ENCODE assay signal across 16 cellular contexts in genomic region chr9:83584995-83585394, GRCh38. TPM values are rescaled to one million over a fixed set of nuclear protein-coding genes. Genes with fewer than 3 reads are reported as not detected.
DNase-seq lines count a peak whose midpoint lies in the region; FAIRE-seq and TF ChIP-seq lines count a peak whose summit lies in the region.
"Had no signal": no experiment of that assay in that cellular context is flagged by ENCODE, and none has a peak within 500 bp of the region (broad histone marks: within the 10 kb centered on the region; RNA-seq: fewer than 3 reads in every experiment).

No MANE protein-coding gene starts in this region.

- no peak overlapping the region for H2BK12ac ChIP-seq in H9 (ENCODE audit: insufficient read length, low read depth, low read length)

- no peak overlapping the region for H4K8ac ChIP-seq in H9 (replicated peaks; ENCODE audit: insufficient read length, low read depth, low read length)

- no peak overlapping the region for H4K91ac ChIP-seq in H9 (ENCODE audit: insufficient read length, low read depth, low read length)

- no peaks in the 10 kb centered on the region for H3K79me2 ChIP-seq in H9 (ENCODE audit: insufficient read depth, low read length)

- no peak overlapping the region for H2BK120ac ChIP-seq in H9 (ENCODE audit: low read depth, low read length, poor library complexity, severe bottlenecking)

- peak overlapping the region in 2 of 3 experiments; percentile 20 to 69; a peak in 3 of 7 replicates for H3K27ac Mint-ChIP-seq in H9
- H3K27ac Mint-ChIP-seq: IgD-negative memory B cell had no signal

- no peaks in the 10 kb centered on the region for H3K27me3 ChIP-seq in H9 (ENCODE audit: insufficient read depth, low read length)
- H3K27me3 ChIP-seq: BE2C had no signal

- H3T11ph ChIP-seq in H9 (ENCODE audit: low read length): no peak overlapping the region

- peaks cover 14 to 16% of the 10 kb centered on the region in 2 experiments for H3K4me1 Mint-ChIP-seq in H9
- H3K4me1 Mint-ChIP-seq: IgD-negative memory B cell had no signal

- H2BK5ac ChIP-seq in H9 (ENCODE audit: insufficient read length, low read length): no peak overlapping the region

- H2AFZ ChIP-seq in H9 (ENCODE audit: low read length): no peak overlapping the region

- H3K4me2 ChIP-seq in H9 (ENCODE audit: insufficient read depth, insufficient read length, low read length): no peak overlapping the region

- H3K4ac ChIP-seq in H9 (ENCODE audit: low read depth, low read length): no peak overlapping the region

- no peaks in the 10 kb centered on the region for H3K79me1 ChIP-seq in H9 (ENCODE audit: insufficient read depth, low read depth, low read length, poor library complexity, severe bottlenecking)

- no peaks in the 10 kb centered on the region; the same call in 1 of the 2 replicates for H3K27me3 Mint-ChIP-seq in H9 (ENCODE audit: low read depth)
- H3K27me3 Mint-ChIP-seq: CD4-positive, alpha-beta memory T cell; IgD-negative memory B cell had no signal

- WGBS in H9 (ENCODE audit: extremely low coverage, insufficient read length, low lambda C conversion rate): no CpG with 5 or more reads among the region's 4 CpGs

- no peak overlapping the region for H3K23ac ChIP-seq in H9 (ENCODE audit: insufficient read length, low read depth, low read length)

- no peak overlapping the region for H3K27ac ChIP-seq in H9 (ENCODE audit: insufficient read length, low read depth, low read length)
- H3K27ac ChIP-seq: C4-2B had no signal

- H4K20me1 ChIP-seq in H9 (ENCODE audit: control insufficient read depth, insufficient read depth, insufficient read length): no peaks in the 10 kb centered on the region

- FAIRE-seq in urothelium cell line (lab: Jason Lieb, UNC): no peak
- FAIRE-seq: D721Med, H54 had no signal

- H2AK5ac ChIP-seq in H9 (ENCODE audit: insufficient read length, low read length): no peak overlapping the region

- H2BK15ac ChIP-seq in H9 (ENCODE audit: low read depth, low read length): no peak overlapping the region

- TF ChIP-seq CTCF in H9 (conservative IDR thresholded peaks at IDR 0.05): no peak

- H3K9me3 ChIP-seq in H9 (ENCODE audit: control insufficient read depth, low read depth, low read length): no peaks in the 10 kb centered on the region
- H3K9me3 ChIP-seq: BE2C had no signal

- no peak overlapping the region for H3K9ac ChIP-seq in H9 (ENCODE audit: extremely low read depth, insufficient read length, low read length)

- H3K18ac ChIP-seq in H9 (ENCODE audit: insufficient read length, low read depth, low read length): no peak overlapping the region

- peaks cover 3 to 7% of the 10 kb centered on the region in 2 experiments; a peak in 4 of 5 replicates for H3K9me3 Mint-ChIP-seq in H9

- no peak overlapping the region for H2BK20ac ChIP-seq in H9 (ENCODE audit: low read depth, low read length, poor library complexity, severe bottlenecking)

- no peak overlapping the region for H3K14ac ChIP-seq in H9 (ENCODE audit: insufficient read depth, low read length)

- H3K23me2 ChIP-seq in H9 (ENCODE audit: insufficient read length, low read depth, low read length, poor library complexity, severe bottlenecking): no peaks in the 10 kb centered on the region

- peaks cover 0 to 10% (median 2%) of the 10 kb centered on the region in 3 experiments; a peak in 5 of 7 replicates for H3K36me3 Mint-ChIP-seq in H9 (ENCODE audit: insufficient read depth in 1 of 3, low read depth in 3 of 3)

- no peak overlapping the region for H4K5ac ChIP-seq in H9 (ENCODE audit: insufficient read length, low read depth, low read length)

- peak; percentile 31 for DNase-seq in COR-L47 (lab: John Stamatoyannopoulos, UW)
- peak; percentile 49 for DNase-seq in H9
- peak; percentile 66 for DNase-seq in NCI-H69 (lab: John Stamatoyannopoulos, UW)
- DNase-seq in iPS-NIHi11 (ENCODE audit: low spot score): peak; percentile 21
- no peak for DNase-seq in urothelium cell line (ENCODE audit: low spot score)
- DNase-seq in cerebellum (ENCODE audit: low spot score): no peak
- no peak for DNase-seq in AG20443 (ENCODE audit: low spot score)
- DNase-seq: BE2C; CD4-positive, alpha-beta memory T cell; DMS153; DND-41; GF-D8 had no signal

- no peak overlapping the region for H3K56ac ChIP-seq in H9 (ENCODE audit: insufficient read length, low read depth, low read length)

- no peaks in the 10 kb centered on the region for H3K4me1 ChIP-seq in H9 (ENCODE audit: insufficient read depth, low read length)
- H3K4me1 ChIP-seq: BE2C had no signal

- H3K4me3 Mint-ChIP-seq in H9: no peak overlapping the region
- H3K4me3 Mint-ChIP-seq: CD4-positive, alpha-beta memory T cell; IgD-negative memory B cell had no signal

RNA-seq across cellular contexts. Expression of gene IDNK, which starts 37.9 kb away (rescaled TPM):
- 0.59 and 1.4 TPM in 2 replicates for total RNA-seq in H9 (2021)
- total RNA-seq in cerebellum: 3.3 TPM

RNA-seq across cellular contexts. Expression of gene FRMD3, which starts 46.8 kb away (rescaled TPM):
- total RNA-seq in H9 (2021) (0.48 and 0.55 TPM in 2 replicates), cerebellum (11.3 TPM)

Comparison
In these comparisons a context has a peak if more than half of its experiments do, and no peak if none do; other contexts are left out.
1. DNase-seq: peak in COR-L47 (single experiment), H9 (single experiment), NCI-H69 (single experiment) and iPS-NIHi11 (single experiment); none in urothelium cell line (single experiment), cerebellum (single experiment) and AG20443 (single experiment).